In the genomic region with DNA sequence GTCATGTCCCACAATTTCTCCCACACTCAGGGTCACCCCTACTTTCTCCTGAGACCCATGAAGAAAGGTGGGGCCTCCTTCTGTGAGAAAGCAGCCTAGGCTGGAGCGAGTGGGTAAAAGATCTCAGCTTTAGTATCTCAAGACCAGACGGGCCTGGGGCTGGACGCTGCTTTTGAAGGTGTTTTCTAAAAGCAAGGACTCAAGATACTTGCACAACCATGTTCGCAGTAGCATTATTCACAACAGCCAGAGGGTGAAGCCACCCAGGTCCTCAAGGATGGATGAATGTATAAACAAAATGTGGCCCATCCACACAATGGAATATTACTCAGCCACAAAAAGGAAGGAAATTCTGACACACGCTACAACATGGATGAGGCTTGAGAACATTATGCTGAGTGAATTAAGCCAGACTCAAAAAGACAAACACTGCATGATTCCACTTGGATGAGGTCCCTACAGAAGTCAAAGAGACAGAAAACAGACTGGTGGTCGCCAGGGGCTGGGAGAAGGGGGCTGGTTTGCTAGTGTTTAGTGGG, we compare ENCODE assay signal across 3 cellular contexts.
TF ChIP-seq lines count a peak whose summit lies in the region.

No MANE protein-coding gene starts in this region.

TF ChIP-seq in IMR-90, 13 proteins besides CTCF, POLR2A, EP300 and RAD21:
- TF ChIP-seq MAFK (IDR thresholded peaks at IDR 0.05; ENCODE audit: low read depth, low read length) = no peak
- TF ChIP-seq, protein P1, sequence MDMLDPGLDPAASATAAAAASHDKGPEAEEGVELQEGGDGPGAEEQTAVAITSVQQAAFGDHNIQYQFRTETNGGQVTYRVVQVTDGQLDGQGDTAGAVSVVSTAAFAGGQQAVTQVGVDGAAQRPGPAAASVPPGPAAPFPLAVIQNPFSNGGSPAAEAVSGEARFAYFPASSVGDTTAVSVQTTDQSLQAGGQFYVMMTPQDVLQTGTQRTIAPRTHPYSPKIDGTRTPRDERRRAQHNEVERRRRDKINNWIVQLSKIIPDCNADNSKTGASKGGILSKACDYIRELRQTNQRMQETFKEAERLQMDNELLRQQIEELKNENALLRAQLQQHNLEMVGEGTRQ (IDR thresholded peaks at IDR 0.05; ENCODE audit: low read depth, low read length) = no peak
- no peak for TF ChIP-seq NFE2L2 (IDR thresholded peaks at IDR 0.05; ENCODE audit: low read depth, low read length)
- no peak for TF ChIP-seq RFX5 (IDR thresholded peaks at IDR 0.05; ENCODE audit: low read depth, low read length)
- TF ChIP-seq FOS (IDR thresholded peaks at IDR 0.05; ENCODE audit: low read depth, low read length) = no peak
- no peak for TF ChIP-seq MXI1 (IDR thresholded peaks at IDR 0.05; ENCODE audit: borderline replicate concordance, low read depth, low read length)
- TF ChIP-seq CEBPB (IDR thresholded peaks at IDR 0.05; ENCODE audit: low read depth, low read length) = no peak

TF ChIP-seq in H1, 55 proteins besides CTCF, POLR2A, EP300 and RAD21:
- TF ChIP-seq TBP (IDR thresholded peaks at IDR 0.05; ENCODE audit: low read depth, low read length) (no peak), GABPA (IDR thresholded peaks at IDR 0.05; ENCODE audit: borderline replicate concordance, insufficient read depth, low read length) (no peak)

TF ChIP-seq in SK-N-SH, 30 proteins besides CTCF, POLR2A, EP300 and RAD21:
- TF ChIP-seq MEF2A (IDR thresholded peaks at IDR 0.05; ENCODE audit: borderline replicate concordance, low read depth) = no peak
- TF ChIP-seq FOXJ3 (CRISPR knock-in tag; IDR thresholded peaks at IDR 0.05) = no peak
- no peak for TF ChIP-seq RXRA (IDR thresholded peaks at IDR 0.05; ENCODE audit: borderline replicate concordance, low read depth)
- no peak for TF ChIP-seq SIN3A (IDR thresholded peaks at IDR 0.05; ENCODE audit: borderline replicate concordance, low read depth, low read length)
- TF ChIP-seq NRF1 (IDR thresholded peaks at IDR 0.05; ENCODE audit: low read depth, low read length) = no peak
- no peak for TF ChIP-seq ELF1 (IDR thresholded peaks at IDR 0.05)
- TF ChIP-seq, protein P2, sequence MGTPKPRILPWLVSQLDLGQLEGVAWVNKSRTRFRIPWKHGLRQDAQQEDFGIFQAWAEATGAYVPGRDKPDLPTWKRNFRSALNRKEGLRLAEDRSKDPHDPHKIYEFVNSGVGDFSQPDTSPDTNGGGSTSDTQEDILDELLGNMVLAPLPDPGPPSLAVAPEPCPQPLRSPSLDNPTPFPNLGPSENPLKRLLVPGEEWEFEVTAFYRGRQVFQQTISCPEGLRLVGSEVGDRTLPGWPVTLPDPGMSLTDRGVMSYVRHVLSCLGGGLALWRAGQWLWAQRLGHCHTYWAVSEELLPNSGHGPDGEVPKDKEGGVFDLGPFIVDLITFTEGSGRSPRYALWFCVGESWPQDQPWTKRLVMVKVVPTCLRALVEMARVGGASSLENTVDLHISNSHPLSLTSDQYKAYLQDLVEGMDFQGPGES (IDR thresholded peaks at IDR 0.05; ENCODE audit: low read depth, low read length) = no peak
- no peak for TF ChIP-seq MXI1 (IDR thresholded peaks at IDR 0.05; ENCODE audit: low read depth, low read length)
- no peak for TF ChIP-seq SMC3 (IDR thresholded peaks at IDR 0.05; ENCODE audit: low read depth, low read length)
- TF ChIP-seq, protein P3, sequence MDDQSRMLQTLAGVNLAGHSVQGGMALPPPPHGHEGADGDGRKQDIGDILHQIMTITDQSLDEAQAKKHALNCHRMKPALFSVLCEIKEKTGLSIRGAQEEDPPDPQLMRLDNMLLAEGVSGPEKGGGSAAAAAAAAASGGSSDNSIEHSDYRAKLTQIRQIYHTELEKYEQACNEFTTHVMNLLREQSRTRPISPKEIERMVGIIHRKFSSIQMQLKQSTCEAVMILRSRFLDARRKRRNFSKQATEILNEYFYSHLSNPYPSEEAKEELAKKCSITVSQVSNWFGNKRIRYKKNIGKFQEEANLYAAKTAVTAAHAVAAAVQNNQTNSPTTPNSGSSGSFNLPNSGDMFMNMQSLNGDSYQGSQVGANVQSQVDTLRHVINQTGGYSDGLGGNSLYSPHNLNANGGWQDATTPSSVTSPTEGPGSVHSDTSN (IDR thresholded peaks at IDR 0.05) = no peak
- no peak for TF ChIP-seq RCOR1 (IDR thresholded peaks at IDR 0.05; ENCODE audit: low read length)
- no peak for TF ChIP-seq FOSL2 (IDR thresholded peaks at IDR 0.05; ENCODE audit: borderline replicate concordance, low read depth)
- TF ChIP-seq TCF12 (IDR thresholded peaks at IDR 0.05) = no peak
- TF ChIP-seq, protein P4, sequence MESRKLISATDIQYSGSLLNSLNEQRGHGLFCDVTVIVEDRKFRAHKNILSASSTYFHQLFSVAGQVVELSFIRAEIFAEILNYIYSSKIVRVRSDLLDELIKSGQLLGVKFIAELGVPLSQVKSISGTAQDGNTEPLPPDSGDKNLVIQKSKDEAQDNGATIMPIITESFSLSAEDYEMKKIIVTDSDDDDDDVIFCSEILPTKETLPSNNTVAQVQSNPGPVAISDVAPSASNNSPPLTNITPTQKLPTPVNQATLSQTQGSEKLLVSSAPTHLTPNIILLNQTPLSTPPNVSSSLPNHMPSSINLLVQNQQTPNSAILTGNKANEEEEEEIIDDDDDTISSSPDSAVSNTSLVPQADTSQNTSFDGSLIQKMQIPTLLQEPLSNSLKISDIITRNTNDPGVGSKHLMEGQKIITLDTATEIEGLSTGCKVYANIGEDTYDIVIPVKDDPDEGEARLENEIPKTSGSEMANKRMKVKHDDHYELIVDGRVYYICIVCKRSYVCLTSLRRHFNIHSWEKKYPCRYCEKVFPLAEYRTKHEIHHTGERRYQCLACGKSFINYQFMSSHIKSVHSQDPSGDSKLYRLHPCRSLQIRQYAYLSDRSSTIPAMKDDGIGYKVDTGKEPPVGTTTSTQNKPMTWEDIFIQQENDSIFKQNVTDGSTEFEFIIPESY (IDR thresholded peaks at IDR 0.05; ENCODE audit: borderline replicate concordance, low read depth) = no peak
- no peak for TF ChIP-seq EZH2phosphoT487 (IDR thresholded peaks at IDR 0.05; ENCODE audit: borderline replicate concordance, low read depth)
- TF ChIP-seq NFIC (IDR thresholded peaks at IDR 0.05; ENCODE audit: borderline replicate concordance) = no peak
- TF ChIP-seq FOXM1 (IDR thresholded peaks at IDR 0.05; ENCODE audit: low read depth) = no peak
- TF ChIP-seq RFX5 (IDR thresholded peaks at IDR 0.05; ENCODE audit: low read length) = no peak
